8 cellular contexts compared by ENCODE assay signal in the genomic region with DNA sequence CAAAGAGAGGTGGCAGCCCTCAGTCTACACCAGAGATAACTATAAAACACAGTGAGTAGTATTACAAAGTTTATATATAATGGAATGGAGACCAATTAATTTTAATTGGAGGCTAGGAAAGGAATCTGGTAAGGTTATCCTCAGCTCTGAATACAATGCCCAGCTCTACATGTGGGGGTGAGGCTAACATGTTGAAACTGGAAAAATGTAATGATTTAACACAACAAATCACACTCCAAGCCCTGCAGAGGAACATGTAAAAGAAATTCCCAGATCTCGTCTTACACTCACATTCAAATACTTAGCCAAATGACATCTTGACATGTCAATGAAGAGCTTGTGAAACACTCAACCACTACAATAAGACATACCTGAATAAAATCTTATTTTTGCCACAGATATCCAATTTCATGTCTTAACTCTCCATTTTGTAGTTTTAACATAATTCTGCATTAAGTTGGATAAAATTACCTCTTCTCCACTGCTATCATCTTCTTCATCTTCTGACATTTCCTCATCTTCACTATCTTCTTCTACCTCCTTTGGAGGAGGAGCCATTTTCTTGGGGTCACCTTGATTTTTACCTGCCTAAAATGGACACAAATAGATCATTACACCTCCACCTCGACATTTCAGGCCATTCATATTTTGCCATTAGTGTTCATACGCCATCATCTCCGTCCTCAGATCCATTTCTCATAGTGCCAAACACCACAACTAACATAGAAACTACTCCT. TPM values are rescaled to one million over a fixed set of nuclear protein-coding genes. Genes with fewer than 3 reads are reported as not detected.
A peak's percentile ranks its signal among the peaks of the same experiment; 100 is the strongest.
DNase-seq lines count a peak whose midpoint lies in the region; ATAC-seq and TF ChIP-seq lines count a peak whose summit lies in the region.

No MANE protein-coding gene starts in this region.

- intact Hi-C loops in prostate gland (cut with DNase I), result no loop called here

- peak overlapping the region; percentile 100 for H3K4me3 ChIP-seq in GM06990 (replicated peaks; ENCODE audit: low read depth, low read length)
- H3K4me3 ChIP-seq in RWPE2 (ENCODE audit: severe bottlenecking), result peak overlapping the region; percentile 98
- peak overlapping the region; percentile 96 to 98 (median 97) for H3K4me3 ChIP-seq in fibroblast of lung (replicated peaks in 1 of 4; ENCODE audit: control extremely low read depth in 1 of 4, insufficient read depth in 1 of 4, low read depth in 3 of 4, low read length in 4 of 4)
- peak overlapping the region; percentile 82 to 94 for H3K4me3 ChIP-seq in prostate gland

- H4K20me1 ChIP-seq in fibroblast of lung (ENCODE audit: control insufficient read depth, extremely low read depth, insufficient read depth, low read length), result peaks cover 9% of the 10 kb centered on the region

- peak overlapping the region; percentile 97 for H3K4me2 ChIP-seq in fibroblast of lung (ENCODE audit: extremely low read depth, insufficient read depth, low read length)

- H2AFZ ChIP-seq in fibroblast of lung (ENCODE audit: low read length), result no peak overlapping the region

- peak overlapping the region; percentile 82 for H3K27ac ChIP-seq in RWPE2 (ENCODE audit: poor library complexity, severe bottlenecking)
- H3K27ac ChIP-seq in fibroblast of lung (ENCODE audit: insufficient read depth, low read length), result peak overlapping the region; percentile 99
- no peak overlapping the region for H3K27ac ChIP-seq in prostate gland

- H3K9me3 ChIP-seq in RWPE2 (ENCODE audit: severe bottlenecking), result no peaks in the 10 kb centered on the region
- no peaks in the 10 kb centered on the region for H3K9me3 ChIP-seq in fibroblast of lung (ENCODE audit: control insufficient read depth, insufficient read depth, low read depth, low read length)
- no peaks in the 10 kb centered on the region for H3K9me3 ChIP-seq in prostate gland

- peaks cover 43% of the 10 kb centered on the region for H3K79me2 ChIP-seq in fibroblast of lung (ENCODE audit: control insufficient read depth, insufficient read depth, low read length)

- DNase-seq in GM06990 (ENCODE audit: extremely low read depth, insufficient read length), result no peak
- no peak for DNase-seq in RWPE2 (ENCODE audit: low spot score)
- DNase-seq in fibroblast of lung (ENCODE audit: low read depth in 2 of 2), result no peak
- no peak for DNase-seq in prostate gland (ENCODE audit: low spot score)
- no peak for DNase-seq in DMS53 treated with DMSO at 0.1 percent for 48 hours (lab: John Stamatoyannopoulos, UW; ENCODE audit: unreplicated experiment)
- DNase-seq in activated gamma-delta T cell treated with Interleukin-2 at 50 U/mL for 16 hours, result no peak
- no peak for DNase-seq in mucosa of gallbladder (ENCODE audit: low spot score)

- H3K9ac ChIP-seq in fibroblast of lung (ENCODE audit: insufficient read depth, low read length), result peak overlapping the region; percentile 100

- H3K36me3 ChIP-seq in GM06990 (ENCODE audit: control insufficient read depth, insufficient read depth, low read length) (peaks cover 34% of the 10 kb centered on the region), RWPE2 (ENCODE audit: low read depth) (peaks cover 60% of the 10 kb centered on the region), fibroblast of lung (ENCODE audit: control insufficient read depth, insufficient read depth, low read length) (peaks cover 23% of the 10 kb centered on the region), prostate gland (peaks cover 27 to 34% of the 10 kb centered on the region in 2 donors)

- TF ChIP-seq POLR2A in prostate gland (IDR thresholded peaks at IDR 0.05), result no peak

- 6% methylated on average over 4 of the region's 4 CpGs for WGBS in prostate gland

- H3K27me3 ChIP-seq in GM06990 (replicated peaks; ENCODE audit: control insufficient read depth, insufficient read depth, low read length), result no peaks in the 10 kb centered on the region
- no peaks in the 10 kb centered on the region for H3K27me3 ChIP-seq in RWPE2 (ENCODE audit: insufficient read depth, poor library complexity, severe bottlenecking)
- H3K27me3 ChIP-seq in fibroblast of lung (ENCODE audit: control insufficient read depth, insufficient read depth, low read length), result no peaks in the 10 kb centered on the region
- no peaks in the 10 kb centered on the region for H3K27me3 ChIP-seq in prostate gland (replicated peaks; ENCODE audit: insufficient read depth)

- no peak for TF ChIP-seq CTCF in GM06990 (IDR thresholded peaks at IDR 0.05; ENCODE audit: insufficient read depth, low read length, poor library complexity, severe bottlenecking)
- TF ChIP-seq CTCF in RWPE2 (IDR thresholded peaks at IDR 0.05; ENCODE audit: poor library complexity, severe bottlenecking), result no peak
- no peak for TF ChIP-seq CTCF in fibroblast of lung (conservative IDR thresholded peaks at IDR 0.05 in 1 of 2, IDR thresholded peaks at IDR 0.05 in 1 of 2; ENCODE audit: low read depth in 1 of 2, low read length in 2 of 2)
- TF ChIP-seq CTCF in prostate gland (IDR thresholded peaks at IDR 0.05), result no peak

- peaks cover 10% of the 10 kb centered on the region for H3K4me1 ChIP-seq in RWPE2 (ENCODE audit: insufficient read depth, poor library complexity, severe bottlenecking)
- H3K4me1 ChIP-seq in fibroblast of lung (ENCODE audit: control insufficient read depth, extremely low read depth, insufficient read depth, low read length), result peaks cover 2% of the 10 kb centered on the region
- H3K4me1 ChIP-seq in prostate gland (replicated peaks), result peaks cover 15% of the 10 kb centered on the region

- no peak for ATAC-seq in RWPE2 (ENCODE audit: low read depth)
- ATAC-seq in GM19452 (IDR thresholded peaks at IDR 0.05; ENCODE audit: unreplicated experiment), result no peak

RNA-seq across cellular contexts. Expression of a gene that starts 1.4 kb away (rescaled TPM):
- total RNA-seq in fibroblast of lung (97.6 and 113 TPM in 2 replicates), prostate gland (100 to 1,000 TPM in 1 of 2 donors, 10 to 100 TPM in 1; 92.0 to 160 TPM), mucosa of gallbladder (263 TPM)
- 73.5 and 122 TPM in 2 replicates for polyA plus RNA-seq in fibroblast of lung
- polyA plus RNA-seq in fibroblast of lung (2012), result 297 and 400 TPM in 2 replicates
- polyA minus RNA-seq in fibroblast of lung (ENCODE audit: low replicate concordance), result 23.5 and 42.5 TPM in 2 replicates

Comparison
In these comparisons a context has a peak if more than half of its experiments do, and no peak if none do; other contexts are left out.
1. H3K27ac ChIP-seq: peak in RWPE2 (single experiment) and fibroblast of lung (single experiment); none in prostate gland (0 of 2).
2. Peak in every context shown above with its lines, with median percentiles within 50 percentile points of each other: H3K4me3 ChIP-seq.